ENCODE assay signal across 1 cellular context in genomic region chr16:24309222-24309905, GRCh38.
TF ChIP-seq lines count a peak whose summit lies in the region.

No MANE protein-coding gene starts in this region.

TF ChIP-seq in endothelial cell of umbilical vein, 7 proteins besides CTCF, POLR2A, EP300 and RAD21:
- TF ChIP-seq FOS (IDR thresholded peaks at IDR 0.05; ENCODE audit: borderline replicate concordance, insufficient read depth, low read length), result peak; percentile 57
- TF ChIP-seq GATA2 (IDR thresholded peaks at IDR 0.05; ENCODE audit: insufficient read depth, insufficient read length, low read depth, low read length), result no peak
